Comparison of ENCODE assay signal across 21 cellular contexts in the genomic region with DNA sequence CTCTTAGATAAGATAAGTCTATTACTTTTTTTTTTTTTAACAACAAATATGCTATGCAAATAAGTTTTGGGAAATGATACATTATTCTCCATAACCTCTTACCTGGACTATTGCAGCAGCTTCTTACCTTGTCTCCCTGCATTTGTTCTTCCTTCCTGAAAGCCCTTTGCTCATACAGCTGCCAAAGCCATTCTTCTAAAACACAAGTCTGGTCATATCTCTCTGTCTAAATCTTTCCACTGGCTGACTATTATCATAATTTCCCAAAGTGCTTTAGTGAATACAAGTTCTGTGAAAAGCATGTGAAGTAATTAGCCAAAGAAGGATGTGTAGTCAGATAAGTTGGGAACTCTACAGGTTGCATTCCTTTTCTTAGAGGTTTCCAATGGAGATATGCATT.
"Had no signal": no experiment of that assay in that cellular context is flagged by ENCODE, and none has a peak within 500 bp of the region (broad histone marks: within the 10 kb centered on the region; RNA-seq: fewer than 3 reads in every experiment).

No MANE protein-coding gene starts in this region.

- H3K4me3 ChIP-seq: coronary artery, gastroesophageal sphincter, left lung, lower lobe of right lung, prostate gland, spleen, testis had no signal

- H3K9me3 ChIP-seq: prostate gland, testis had no signal

- H3K9ac ChIP-seq: parathyroid adenoma had no signal

- H3K27me3 ChIP-seq: gastroesophageal sphincter, left lung, spleen, testis had no signal

- H3K4me1 ChIP-seq: left lung, lower lobe of right lung, parathyroid adenoma, prostate gland, spleen, testis had no signal

- H3K36me3 ChIP-seq: gastroesophageal sphincter, left lung, lower lobe of right lung, prostate gland, spleen had no signal

- H3K79me2 ChIP-seq: parathyroid adenoma had no signal

- H2AFZ ChIP-seq: parathyroid adenoma had no signal

- H3K27ac ChIP-seq: left lung, lower lobe of right lung, parathyroid adenoma, spleen had no signal

- DNase-seq: effector CD4-positive, alpha-beta T cell; endodermal cell; erythroblast; glutamatergic neuron; islet precursor cell; left lung; lower lobe of right lung; midbrain; naive B cell; nephron progenitor cell; spleen; stimulated activated CD4-positive, alpha-beta T cell treated with anti-CD3 and anti-CD28 coated beads, Interleukin-15, amount 100 ng/mL, for 24 hours; stimulated activated CD4-positive, alpha-beta T cell treated with anti-CD3 and anti-CD28 coated beads, Interleukin-1b, Interleukin-23, amount 100 ng/mL, for 48 hours; stimulated activated CD4-positive, alpha-beta T cell treated with anti-CD3 and anti-CD28 coated beads, Interleukin-4, amount 100 ng/mL, for 24 hours; testis had no signal

- FAIRE-seq: endothelial cell of umbilical vein, urothelium cell line had no signal
